Comparison of ENCODE assay signal across 17 cellular contexts in genomic region chr6:138485586-138486248, GRCh38. TPM values are rescaled to one million over a fixed set of nuclear protein-coding genes. Genes with fewer than 3 reads are reported as not detected.
DNase-seq lines count a peak whose midpoint lies in the region; ATAC-seq and TF ChIP-seq lines count a peak whose summit lies in the region.
"Had no signal": no experiment of that assay in that cellular context is flagged by ENCODE, and none has a peak within 500 bp of the region (broad histone marks: within the 10 kb centered on the region; RNA-seq: fewer than 3 reads in every experiment).

No MANE protein-coding gene starts in this region.

- CTCF ChIA-PET in Calu3 (lab: Charles Lee), result no interaction called here

- no peak for ATAC-seq in T-helper 17 cell
- ATAC-seq: lower lobe of right lung had no signal

- intact Hi-C loops in Calu3 (cut with micrococcal nuclease; ENCODE audit: unreplicated experiment) (no loop called here), dorsolateral prefrontal cortex (cut with DNase I) (no loop called here)

- H3K9me3 ChIP-seq in T-helper 17 cell (ENCODE audit: control insufficient read depth, low read length, poor library complexity, severe bottlenecking), result no peaks in the 10 kb centered on the region
- H3K9me3 ChIP-seq: ascending aorta, lower lobe of right lung had no signal

- no TSS peak for BruUV-seq in Calu3 (replicated peaks; lab: Mats Ljungman, UMichigan)

- H3K9me3 Mint-ChIP-seq in Calu3 (ENCODE audit: low read depth, unreplicated experiment) (no peaks in the 10 kb centered on the region), neural crest cell (no peaks in the 10 kb centered on the region)
- H3K9me3 Mint-ChIP-seq: activated T-helper 2 cell treated with anti-CD3 and anti-CD28 coated beads, Interferon-gamma antibody, Interleukin-2, Interleukin-4, amounts not matched to agents 10 μg/mL and 5 μg/mL and 100 μg/mL, durations not matched to agents 14 hours and 24 hours and 36 hours; IgD-negative memory B cell; stimulated activated naive CD8-positive, alpha-beta T cell treated with anti-CD3 and anti-CD28 coated beads, Interleukin-15, Interleukin-2, amounts not matched to agents 100 ng/mL and 50 ng/mL, for 24 hours had no signal

- DNase-seq in Calu3 (no peak), RPMI7951 (ENCODE audit: low read depth) (peak; percentile 13), foreskin melanocyte (peak; percentile 93), neural crest cell (ENCODE audit: low read depth, low spot score) (peak; percentile 17), activated gamma-delta T cell (lab: John Stamatoyannopoulos, UW) (no peak), SIG-M5 (lab: John Stamatoyannopoulos, UW) (no peak), T-helper 17 cell (no peak), dorsolateral prefrontal cortex (no peak)
- DNase-seq: activated CD4-positive, alpha-beta T cell treated with anti-CD3 and anti-CD28 coated beads, Interleukin-2, amount 50 U/mL, for 4 hours; lower lobe of right lung; NCI-H1694; T1000 had no signal

- H3K4me3 Mint-ChIP-seq in Calu3 (ENCODE audit: low read depth, unreplicated experiment), result peak overlapping the region; percentile 19
- peak overlapping the region; percentile 58 for H3K4me3 Mint-ChIP-seq in neural crest cell
- no peak overlapping the region for H3K4me3 Mint-ChIP-seq in T-helper 17 cell
- H3K4me3 Mint-ChIP-seq: B cell; IgD-negative memory B cell; stimulated activated naive CD8-positive, alpha-beta T cell treated with anti-CD3 and anti-CD28 coated beads, Interleukin-15, Interleukin-2, amounts not matched to agents 100 ng/mL and 50 ng/mL, for 24 hours had no signal

- TF ChIP-seq CTCF in Calu3 (IDR thresholded peaks at IDR 0.05; ENCODE audit: unreplicated experiment), result no peak
- TF ChIP-seq CTCF in neural crest cell (conservative IDR thresholded peaks at IDR 0.05), result no peak
- TF ChIP-seq CTCF in dorsolateral prefrontal cortex (IDR thresholded peaks at IDR 0.05 in 54 of 56, conservative IDR thresholded peaks at IDR 0.05 in 2 of 56; ENCODE audit: low read depth in 1 of 56, partially characterized antibody in 56 of 56), result no peak

- H3K27ac Mint-ChIP-seq in Calu3 (ENCODE audit: unreplicated experiment) (peak overlapping the region; percentile 82), neural crest cell (ENCODE audit: unreplicated experiment) (peak overlapping the region; percentile 83), T-helper 17 cell (no peak overlapping the region)
- H3K27ac Mint-ChIP-seq: activated T-helper 2 cell treated with anti-CD3 and anti-CD28 coated beads, Interferon-gamma antibody, Interleukin-2, Interleukin-4, amounts not matched to agents 10 μg/mL and 5 μg/mL and 100 μg/mL, durations not matched to agents 14 hours and 24 hours and 36 hours; B cell; IgD-negative memory B cell; stimulated activated naive CD8-positive, alpha-beta T cell treated with anti-CD3 and anti-CD28 coated beads, Interleukin-15, Interleukin-2, amounts not matched to agents 100 ng/mL and 50 ng/mL, for 24 hours had no signal

- H3K4me3 ChIP-seq in dorsolateral prefrontal cortex, result peak overlapping the region in 25 of 59 donors; percentile 7 to 60 (median 43)
- H3K4me3 ChIP-seq: ascending aorta, lower lobe of right lung had no signal

- peaks cover 0 to 3% (median 0%) of the 10 kb centered on the region in 45 donors for H3K27me3 ChIP-seq in dorsolateral prefrontal cortex
- H3K27me3 ChIP-seq: ascending aorta had no signal

- H3K27me3 Mint-ChIP-seq in Calu3 (ENCODE audit: unreplicated experiment) (no peaks in the 10 kb centered on the region), neural crest cell (ENCODE audit: low read depth) (no peaks in the 10 kb centered on the region), T-helper 17 cell (peaks cover 18% of the 10 kb centered on the region)
- H3K27me3 Mint-ChIP-seq: stimulated activated naive CD8-positive, alpha-beta T cell treated with anti-CD3 and anti-CD28 coated beads, Interleukin-15, Interleukin-2, amounts not matched to agents 100 ng/mL and 50 ng/mL, for 24 hours had no signal

- peaks cover 5% of the 10 kb centered on the region for H3K36me3 Mint-ChIP-seq in Calu3 (ENCODE audit: insufficient read depth, unreplicated experiment)
- H3K36me3 Mint-ChIP-seq in neural crest cell (ENCODE audit: low read depth), result peaks cover 2% of the 10 kb centered on the region
- H3K36me3 Mint-ChIP-seq in T-helper 17 cell (ENCODE audit: low read depth), result peaks cover 3% of the 10 kb centered on the region
- H3K36me3 Mint-ChIP-seq: IgD-negative memory B cell had no signal

- no peak overlapping the region for H3K27ac ChIP-seq in dorsolateral prefrontal cortex
- H3K27ac ChIP-seq: ascending aorta, lower lobe of right lung had no signal

- H3K4me1 Mint-ChIP-seq in Calu3 (ENCODE audit: low read depth, unreplicated experiment) (peaks cover 53% of the 10 kb centered on the region), neural crest cell (peaks cover 52% of the 10 kb centered on the region), T-helper 17 cell (peaks cover 4% of the 10 kb centered on the region)
- H3K4me1 Mint-ChIP-seq: B cell, IgD-negative memory B cell had no signal

RNA-seq across cellular contexts. Expression of gene NHSL1, which starts 13.6 kb away (rescaled TPM):
- total RNA-seq in Calu3 (2022) (26.6 and 26.8 TPM in 2 replicates), neural crest cell (54.7 and 56.6 TPM in 2 replicates), T-helper 17 cell (1 to 10 TPM in 1 of 2 donors, under 1 TPM in 1; 0.86 to 1.0 TPM), dorsolateral prefrontal cortex (10 to 100 TPM in 116 of 120 experiments, 1 to 10 TPM in 4; 5.8 to 59.0 (median 19.0) TPM)
- total RNA-seq in RPMI7951 (2014; rRNA removed; shearing (Covaris generic)), result 4.0 and 9.1 TPM in 2 replicates

Comparison
In these comparisons a context has a peak if more than half of its experiments do, and no peak if none do; other contexts are left out.
1. DNase-seq: peak in RPMI7951 (single experiment), foreskin melanocyte (single experiment) and neural crest cell (single experiment); none in Calu3 (single experiment), activated gamma-delta T cell (single experiment), SIG-M5 (single experiment), T-helper 17 cell (0 of 3) and dorsolateral prefrontal cortex (0 of 10).